Comparison of ENCODE assay signal across 9 cellular contexts in the genomic region with DNA sequence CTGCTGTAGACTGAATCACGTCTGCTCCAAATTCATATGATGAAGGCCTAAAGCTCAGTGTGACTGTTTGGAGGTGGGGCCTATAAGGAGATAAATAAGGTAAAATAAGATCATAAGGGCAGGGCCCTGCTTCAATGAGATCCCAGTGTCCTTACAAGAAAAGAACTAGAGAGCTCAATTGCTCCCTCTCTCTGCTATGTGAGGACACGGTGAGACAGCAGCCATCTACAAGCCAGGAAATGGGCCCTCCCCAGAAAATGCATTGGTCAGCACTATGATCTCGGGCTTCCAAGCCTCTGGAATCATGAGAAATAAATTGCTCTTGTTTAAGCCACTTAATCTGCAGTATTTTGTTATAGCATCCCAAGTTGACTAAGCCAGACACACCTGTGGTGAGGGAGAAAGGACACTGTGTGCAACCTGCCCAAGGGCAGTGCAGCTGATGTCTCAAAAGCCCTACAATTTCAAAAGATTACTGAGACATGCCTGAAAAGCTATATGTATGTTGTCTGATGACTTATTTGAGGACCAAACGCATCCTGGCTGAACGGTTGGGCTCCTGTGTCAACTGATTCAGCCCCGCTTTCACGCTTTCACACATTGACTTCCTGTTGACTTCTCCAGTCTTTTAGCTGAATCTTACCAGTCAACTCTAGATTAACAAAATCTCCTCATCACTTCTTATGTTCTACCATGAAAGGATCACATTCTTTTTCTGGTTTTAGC. TPM values are rescaled to one million over a fixed set of nuclear protein-coding genes. Genes with fewer than 3 reads are reported as not detected.
A peak's percentile ranks its signal among the peaks of the same experiment; 100 is the strongest.
DNase-seq lines count a peak whose midpoint lies in the region; ATAC-seq and TF ChIP-seq lines count a peak whose summit lies in the region.
"Had no signal": no experiment of that assay in that cellular context is flagged by ENCODE, and none has a peak within 500 bp of the region (broad histone marks: within the 10 kb centered on the region; RNA-seq: fewer than 3 reads in every experiment).

No MANE protein-coding gene starts in this region.

- POLR2A ChIA-PET in MCF 10A (lab: Yijun Ruan, JAX): interaction anchor here (0.6 kb wide), 1 partner anchor 567 kb away, joined by 3 read pairs; no protein-coding TSS in a partner anchor

- ATAC-seq in lung (ENCODE audit: insufficient read depth, low FRiP score): peak; percentile 2
- no peak for ATAC-seq in GM19324 (IDR thresholded peaks at IDR 0.05; ENCODE audit: low FRiP score, unreplicated experiment)

- H3K27ac Mint-ChIP-seq in MCF 10A (ENCODE audit: low read depth, unreplicated experiment): no peak overlapping the region

- 55 to 63% methylated on average over 7 of the region's 7 CpGs for WGBS in lung, 2 donors
- 43 to 79% methylated on average over 4 to 7 of the region's 7 CpGs for WGBS in transverse colon (ENCODE audit: low coverage in 1 of 2), 2 donors

- no peak overlapping the region for H3K4me3 Mint-ChIP-seq in MCF 10A (ENCODE audit: unreplicated experiment)

- CTCF ChIA-PET in MCF 10A (lab: Yijun Ruan, JAX): interaction anchor here (0.5 to 1.0 kb wide), 3 partner anchors 16 to 171 kb away, joined by 3 read pairs; no protein-coding TSS in a partner anchor

- no peak for TF ChIP-seq EP300 in transverse colon (IDR thresholded peaks at IDR 0.05; ENCODE audit: low read depth)

- H3K27ac ChIP-seq in breast epithelium (no peak overlapping the region), lung (ENCODE audit: low read depth in 1 of 2, low read length in 1 of 2) (no peak overlapping the region), transverse colon (no peak overlapping the region)

- no peaks in the 10 kb centered on the region for H3K9me3 Mint-ChIP-seq in MCF 10A (ENCODE audit: unreplicated experiment)

- no peak for TF ChIP-seq CTCF in MCF 10A (IDR thresholded peaks at IDR 0.05; ENCODE audit: unreplicated experiment)
- TF ChIP-seq CTCF in breast epithelium (IDR thresholded peaks at IDR 0.05): no peak
- no peak for TF ChIP-seq CTCF in lung (IDR thresholded peaks at IDR 0.05; ENCODE audit: control extremely low read depth, extremely low read depth)
- TF ChIP-seq CTCF in transverse colon (IDR thresholded peaks at IDR 0.05): no peak

- H3K36me3 Mint-ChIP-seq in MCF 10A (ENCODE audit: insufficient read depth, unreplicated experiment): no peaks in the 10 kb centered on the region

- no peaks in the 10 kb centered on the region for H3K27me3 ChIP-seq in breast epithelium
- no peaks in the 10 kb centered on the region for H3K27me3 ChIP-seq in lung (ENCODE audit: control insufficient read depth, insufficient read depth)
- H3K27me3 ChIP-seq in transverse colon: no peaks in the 10 kb centered on the region

- no peaks in the 10 kb centered on the region for H3K4me1 ChIP-seq in breast epithelium
- H3K4me1 ChIP-seq in lung (ENCODE audit: control insufficient read depth in 2 of 2, insufficient read depth in 2 of 2, low read length in 2 of 2): peaks cover 0 to 2% of the 10 kb centered on the region in 2 donors
- no peaks in the 10 kb centered on the region for H3K4me1 ChIP-seq in transverse colon

- H3K36me3 ChIP-seq in breast epithelium (no peaks in the 10 kb centered on the region), lung (ENCODE audit: control insufficient read depth in 2 of 2, insufficient read depth in 2 of 2, low read length in 2 of 2) (no peaks in the 10 kb centered on the region), transverse colon (no peaks in the 10 kb centered on the region)

- in situ Hi-C loops in transverse colon (cut with MboI; ENCODE audit: low pct_ligation_motif_present in 1 of 4, low pct_unique_long_range_greater_than_20kb in 1 of 4, low sequenced_read_pairs in 3 of 4): no loop called here

- H3K9me3 ChIP-seq in breast epithelium (no peaks in the 10 kb centered on the region), lung (ENCODE audit: control insufficient read depth in 2 of 2, insufficient read depth in 1 of 2, low read length in 1 of 2) (peaks cover 0 to under 1% of the 10 kb centered on the region in 2 donors), transverse colon (no peaks in the 10 kb centered on the region)

- no peaks in the 10 kb centered on the region for H3K27me3 Mint-ChIP-seq in MCF 10A (ENCODE audit: insufficient read depth, unreplicated experiment)

- DNase-seq in MCF 10A (ENCODE audit: unreplicated experiment) (peak; percentile 9), breast epithelium (ENCODE audit: low spot score in 2 of 2) (no peak), lung (ENCODE audit: low spot score) (no peak), transverse colon (peak; percentile 20), NCI-H2081 (lab: John Stamatoyannopoulos, UW) (no peak), COLO829 (ENCODE audit: low spot score) (no peak)
- peak; percentile 71 to 78 for DNase-seq in activated T-cell treated with anti-CD3 and anti-CD28 coated beads, Interleukin-2, amount 50 U/mL, for 48 hours
- DNase-seq: AML-193 had no signal

- H3K4me1 Mint-ChIP-seq in MCF 10A (ENCODE audit: insufficient read depth, unreplicated experiment): no peaks in the 10 kb centered on the region

- intact Hi-C loops in MCF 10A (cut with micrococcal nuclease): no loop called here
- intact Hi-C loops in breast epithelium (cut with DNase I; ENCODE audit: low total_unique reads): no loop called here
- intact Hi-C loops in transverse colon (cut with DNase I; ENCODE audit: low total_unique reads): no loop called here

- no TSS peak for BruUV-seq in MCF 10A (replicated peaks; lab: Mats Ljungman, UMichigan)

- no peak for TF ChIP-seq POLR2A in breast epithelium (IDR thresholded peaks at IDR 0.05)
- no peak for TF ChIP-seq POLR2A in transverse colon (IDR thresholded peaks at IDR 0.05)

- H3K4me3 ChIP-seq in breast epithelium: no peak overlapping the region
- no peak overlapping the region for H3K4me3 ChIP-seq in lung
- no peak overlapping the region for H3K4me3 ChIP-seq in transverse colon

RNA-seq across cellular contexts. Expression of gene GZMK, which starts 13.2 kb away (rescaled TPM):
- total RNA-seq in MCF 10A (2022) (not detected in 2 replicates), breast epithelium (1 to 10 TPM in 2 of 3 donors, under 1 TPM in 1; 0.33 to 2.6 (median 1.8) TPM), lung (1 to 10 TPM in 1 of 2 donors, under 1 TPM in 1; 0.31 to 7.7 TPM), transverse colon (1 to 10 TPM in 3 of 4 donors, not detected in 1; 1.5 to 9.0 (median 2.1) TPM)
- 1 to 10 TPM in 1 of 2 donors, under 1 TPM in 1; 0.51 to 1.7 TPM for polyA plus RNA-seq in lung

RNA-seq across cellular contexts. Expression of gene ESM1, which starts 51.8 kb away (rescaled TPM):
- not detected in 2 replicates for total RNA-seq in MCF 10A (2022)
- total RNA-seq in breast epithelium: under 1 TPM in 1 of 3 donors, not detected in 2; 0.48 TPM
- 10 to 100 TPM in 1 of 2 donors, 1 to 10 TPM in 1; 3.8 to 12.5 TPM for total RNA-seq in lung
- 10 to 100 TPM in 1 of 2 donors, 1 to 10 TPM in 1; 7.5 to 48.0 TPM for polyA plus RNA-seq in lung
- not detected for total RNA-seq in transverse colon

Comparison
In these comparisons a context has a peak if more than half of its experiments do, and no peak if none do; other contexts are left out.
1. DNase-seq: peak in MCF 10A (single experiment), activated T-cell treated with anti-CD3 and anti-CD28 coated beads, Interleukin-2, amount 50 U/mL, for 48 hours (2 of 2) and transverse colon (single experiment); none in breast epithelium (0 of 2), lung (single experiment), NCI-H2081 (0 of 2) and COLO829 (single experiment).